Comparison of ENCODE assay signal across 14 cellular contexts in genomic region chr18:21391074-21391673, GRCh38.
DNase-seq lines count a peak whose midpoint lies in the region; ATAC-seq, FAIRE-seq and TF ChIP-seq lines count a peak whose summit lies in the region.
"Had no signal": no experiment of that assay in that cellular context is flagged by ENCODE, and none has a peak within 500 bp of the region (broad histone marks: within the 10 kb centered on the region; RNA-seq: fewer than 3 reads in every experiment).

No MANE protein-coding gene starts in this region.

- 34 to 61% (median 52%) methylated on average over 3 of the region's 3 CpGs for WGBS in small intestine, 3 donors

- H3K36me3 ChIP-seq in bronchial epithelial cell (ENCODE audit: control insufficient read depth, insufficient read depth, low read length) (no peaks in the 10 kb centered on the region), small intestine (ENCODE audit: control insufficient read depth in 2 of 2, insufficient read depth in 2 of 2, low read length in 2 of 2) (no peaks in the 10 kb centered on the region)
- H3K36me3 ChIP-seq: esophagus muscularis mucosa, thoracic aorta had no signal

- peaks cover 3% of the 10 kb centered on the region for H3K27me3 Mint-ChIP-seq in endothelial cell (ENCODE audit: unreplicated experiment)

- no peaks in the 10 kb centered on the region for H3K4me1 ChIP-seq in small intestine (ENCODE audit: control insufficient read depth in 2 of 2, insufficient read depth in 1 of 2, low read depth in 1 of 2, low read length in 1 of 2)

- no peak overlapping the region for H3K4me3 Mint-ChIP-seq in endothelial cell (ENCODE audit: unreplicated experiment)
- H3K4me3 Mint-ChIP-seq: activated naive CD8-positive, alpha-beta T cell had no signal

- DNase-seq in NCI-H1105 (lab: John Stamatoyannopoulos, UW) (peak; percentile 5), NCI-H1105 treated with DMSO at 0.1 percent for 48 hours (lab: John Stamatoyannopoulos, UW) (no peak), NCI-H1930 (lab: John Stamatoyannopoulos, UW) (peak; percentile 35 to 65), bronchial epithelial cell (ENCODE audit: low read depth) (peak; percentile 99), small intestine (peak; percentile 51), NCI-H524 (lab: John Stamatoyannopoulos, UW) (no peak), endothelial cell (ENCODE audit: low spot score) (no peak)
- DNase-seq: midbrain, NCI-H524 treated with DMSO at 0.1 percent for 48 hours had no signal

- H3K27ac Mint-ChIP-seq in endothelial cell (ENCODE audit: unreplicated experiment) = no peak overlapping the region
- H3K27ac Mint-ChIP-seq: activated naive CD8-positive, alpha-beta T cell had no signal

- H3K9me3 ChIP-seq in small intestine (ENCODE audit: control insufficient read depth, low read depth) = no peaks in the 10 kb centered on the region
- H3K9me3 ChIP-seq: esophagus muscularis mucosa, thoracic aorta had no signal

- no peaks in the 10 kb centered on the region for H3K9me3 Mint-ChIP-seq in endothelial cell (ENCODE audit: unreplicated experiment)

- no peaks in the 10 kb centered on the region for H3K27me3 ChIP-seq in bronchial epithelial cell (ENCODE audit: control insufficient read depth, insufficient read depth, low read length)
- no peaks in the 10 kb centered on the region for H3K27me3 ChIP-seq in small intestine (ENCODE audit: control insufficient read depth in 2 of 2, insufficient read depth in 2 of 2, low read length in 2 of 2)
- H3K27me3 ChIP-seq: esophagus muscularis mucosa had no signal

- peaks cover 15% of the 10 kb centered on the region for H3K36me3 Mint-ChIP-seq in endothelial cell (ENCODE audit: low read depth, unreplicated experiment)
- H3K36me3 Mint-ChIP-seq: activated naive CD8-positive, alpha-beta T cell had no signal

- FAIRE-seq in bronchial epithelial cell (lab: Jason Lieb, UNC) = no peak
- no peak for FAIRE-seq in small intestine (lab: Jason Lieb, UNC)

- H3K4me3 ChIP-seq in bronchial epithelial cell (ENCODE audit: low read depth, low read length) (no peak overlapping the region), small intestine (ENCODE audit: low read depth in 1 of 2, low read length in 2 of 2) (no peak overlapping the region)
- H3K4me3 ChIP-seq: esophagus muscularis mucosa, thoracic aorta had no signal

- H3K4me1 Mint-ChIP-seq in endothelial cell (ENCODE audit: unreplicated experiment) = peaks cover 7% of the 10 kb centered on the region

- ATAC-seq in GM19467 (IDR thresholded peaks at IDR 0.05; ENCODE audit: unreplicated experiment) = no peak

- H3K27ac ChIP-seq in small intestine (ENCODE audit: low read depth in 1 of 2, low read length in 1 of 2) = no peak overlapping the region
- H3K27ac ChIP-seq: esophagus muscularis mucosa, HL-60, thoracic aorta had no signal

- TF ChIP-seq CTCF in bronchial epithelial cell (IDR thresholded peaks at IDR 0.05; ENCODE audit: insufficient read depth, low read length, severe bottlenecking) (no peak), endothelial cell (IDR thresholded peaks at IDR 0.05; ENCODE audit: unreplicated experiment) (no peak)

Comparison
In these comparisons a context has a peak if more than half of its experiments do, and no peak if none do; other contexts are left out.
1. DNase-seq: peak in NCI-H1105 (single experiment), NCI-H1930 (2 of 2), bronchial epithelial cell (single experiment) and small intestine (single experiment); none in NCI-H1105 treated with DMSO at 0.1 percent for 48 hours (single experiment), NCI-H524 (0 of 2) and endothelial cell (single experiment).